ENCODE assay signal across 15 cellular contexts in the genomic region with DNA sequence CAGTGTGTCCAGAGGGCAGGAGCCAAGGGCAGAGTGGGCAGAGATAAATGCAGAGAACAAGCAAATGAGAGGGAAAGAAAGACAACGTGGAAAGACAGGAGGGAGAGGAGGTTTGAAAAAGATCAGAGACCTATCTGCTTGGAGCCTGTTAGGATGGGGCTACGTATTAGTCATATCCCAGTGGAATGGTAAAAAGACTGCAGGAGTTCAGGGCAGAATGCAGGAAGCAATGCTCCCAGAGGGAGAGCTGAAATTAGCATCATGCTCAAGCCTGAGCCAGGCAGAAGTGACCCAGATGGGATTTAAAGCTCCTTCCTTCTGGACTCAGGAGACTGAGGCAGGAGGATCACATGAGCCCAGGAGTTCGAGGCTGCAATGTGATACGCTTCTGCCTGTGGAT.
DNase-seq lines count a peak whose midpoint lies in the region; ATAC-seq and TF ChIP-seq lines count a peak whose summit lies in the region.
"Had no signal": no experiment of that assay in that cellular context is flagged by ENCODE, and none has a peak within 500 bp of the region (broad histone marks: within the 10 kb centered on the region; RNA-seq: fewer than 3 reads in every experiment).

No MANE protein-coding gene starts in this region.

- in situ Hi-C loops in G401 (cut with HindIII; ENCODE audit: low sequenced_read_pairs) = no loop called here

- H3K27ac ChIP-seq in mesendoderm (ENCODE audit: low read depth, low read length) (peak overlapping the region; percentile 63), esophagus squamous epithelium (no peak overlapping the region)
- H3K27ac ChIP-seq: RWPE1, stomach had no signal

- no peak overlapping the region for H3K4me2 ChIP-seq in mesendoderm (ENCODE audit: low read length)

- H2BK120ac ChIP-seq in mesendoderm (ENCODE audit: low read depth, low read length) = no peak overlapping the region

- H3K79me1 ChIP-seq in mesendoderm (ENCODE audit: low read length) = no peaks in the 10 kb centered on the region

- no peak for ATAC-seq in HG03378 (IDR thresholded peaks at IDR 0.05; ENCODE audit: unreplicated experiment)

- no peak overlapping the region for H3K4me3 ChIP-seq in AG09309 (ENCODE audit: control insufficient read depth, low read depth, low read length)
- H3K4me3 ChIP-seq in mesendoderm (ENCODE audit: low read length) = no peak overlapping the region
- H3K4me3 ChIP-seq in esophagus squamous epithelium = no peak overlapping the region
- H3K4me3 ChIP-seq: stomach had no signal

- H2AK5ac ChIP-seq in mesendoderm (ENCODE audit: low read length) = no peak overlapping the region

- no peak overlapping the region for H3K4ac ChIP-seq in mesendoderm (ENCODE audit: low read depth, low read length)

- H3K36me3 ChIP-seq in mesendoderm (ENCODE audit: control insufficient read depth, insufficient read depth, low read length) (no peaks in the 10 kb centered on the region), esophagus squamous epithelium (no peaks in the 10 kb centered on the region)
- H3K36me3 ChIP-seq: stomach had no signal

- DNase-seq in AG09309 (ENCODE audit: low read depth) (peak; percentile 8), HS-27A (ENCODE audit: low read depth) (peak; percentile 4), astrocyte of the hippocampus (ENCODE audit: low read depth, low spot score) (peak; percentile 14), mesendoderm (peak; percentile 82), G401 (ENCODE audit: low spot score) (no peak), esophagus squamous epithelium (lab: John Stamatoyannopoulos, UW) (no peak), NK-92 (lab: John Stamatoyannopoulos, UW; ENCODE audit: unreplicated experiment) (no peak)
- DNase-seq: activated B cell treated with CpG ODN at 0.5 μM for 24 hours, HCEC 1CT, MV-4-11, NCI-H2081, NCI-H774, stomach had no signal

- intact Hi-C loops in esophagus squamous epithelium (cut with DNase I) = no loop called here

- H3K56ac ChIP-seq in mesendoderm (ENCODE audit: low read length) = peak overlapping the region; percentile 18

- no peaks in the 10 kb centered on the region for H3K79me2 ChIP-seq in mesendoderm (ENCODE audit: control insufficient read depth, insufficient read depth, low read length)

- TF ChIP-seq CTCF in AG09309 (IDR thresholded peaks at IDR 0.05; ENCODE audit: control insufficient read depth, insufficient read depth, low read depth, low read length, missing control alignments) (no peak), esophagus squamous epithelium (IDR thresholded peaks at IDR 0.05) (no peak)

- H3K23ac ChIP-seq in mesendoderm (ENCODE audit: low read length) = no peak overlapping the region

- H2BK5ac ChIP-seq in mesendoderm (ENCODE audit: low read length) = no peak overlapping the region

- no peaks in the 10 kb centered on the region for H3K9me3 ChIP-seq in esophagus squamous epithelium
- H3K9me3 ChIP-seq: stomach had no signal

- H3K18ac ChIP-seq in mesendoderm (ENCODE audit: low read length) = no peak overlapping the region

- H3K4me1 ChIP-seq in mesendoderm (ENCODE audit: control insufficient read depth, low read depth, low read length) (peaks cover 7% of the 10 kb centered on the region), esophagus squamous epithelium (no peaks in the 10 kb centered on the region)
- H3K4me1 ChIP-seq: stomach had no signal

- H3K27me3 ChIP-seq in mesendoderm (ENCODE audit: insufficient read depth, low read length, poor library complexity) (no peaks in the 10 kb centered on the region), esophagus squamous epithelium (no peaks in the 10 kb centered on the region)
- H3K27me3 ChIP-seq: stomach had no signal

- no peak for TF ChIP-seq POLR2A in esophagus squamous epithelium (IDR thresholded peaks at IDR 0.05)

- H4K5ac ChIP-seq in mesendoderm (ENCODE audit: low read length) = no peak overlapping the region

- no peak overlapping the region for H4K8ac ChIP-seq in mesendoderm (ENCODE audit: low read depth, low read length)

- no peak overlapping the region for H3K9ac ChIP-seq in mesendoderm (ENCODE audit: low read length)

- no CpG with 5 or more reads among the region's 4 CpGs for WGBS in mesendoderm (ENCODE audit: extremely low coverage, insufficient coverage, low lambda C conversion rate)
- WGBS in esophagus squamous epithelium, 2 donors = 54 to 59% methylated on average over 4 of the region's 4 CpGs

- H2BK15ac ChIP-seq in mesendoderm (replicated peaks; ENCODE audit: low read depth) = no peak overlapping the region

Comparison
In these comparisons a context has a peak if more than half of its experiments do, and no peak if none do; other contexts are left out.
1. DNase-seq: peak in AG09309 (single experiment), HS-27A (single experiment), astrocyte of the hippocampus (single experiment) and mesendoderm (single experiment); none in G401 (single experiment), esophagus squamous epithelium (single experiment) and NK-92 (single experiment).